ENCODE assay signal across 23 cellular contexts in genomic region chr11:43243901-43244300, GRCh38.
"Had no signal": no experiment of that assay in that cellular context is flagged by ENCODE, and none has a peak within 500 bp of the region (broad histone marks: within the 10 kb centered on the region; RNA-seq: fewer than 3 reads in every experiment).

No MANE protein-coding gene starts in this region.

- H3K36me3 Mint-ChIP-seq: immature natural killer cell, natural killer cell, type B pancreatic cell had no signal

- H3K27me3 Mint-ChIP-seq: type B pancreatic cell had no signal

- ATAC-seq: left colon; left ventricle myocardium superior; lower lobe of right lung; natural killer cell; sciatic nerve; stimulated activated naive CD8-positive, alpha-beta T cell treated with anti-CD3 and anti-CD28 coated beads, Interleukin-15, amount 100 ng/mL, for 72 hours had no signal

- H3K4me1 Mint-ChIP-seq: immature natural killer cell; natural killer cell; stimulated activated naive CD8-positive, alpha-beta T cell treated with anti-CD3 and anti-CD28 coated beads, Interleukin-15, amount 100 ng/mL, for 72 hours had no signal

- H3K36me3 ChIP-seq: lower lobe of right lung, prostate gland, right atrium auricular region, tibial artery had no signal

- H3K4me2 ChIP-seq: smooth muscle cell had no signal

- H3K27ac Mint-ChIP-seq: immature natural killer cell; natural killer cell; stimulated activated naive CD8-positive, alpha-beta T cell treated with anti-CD3 and anti-CD28 coated beads, Interleukin-15, amount 100 ng/mL, for 72 hours; type B pancreatic cell had no signal

- DNase-seq: dorsolateral prefrontal cortex; effector CD4-positive, alpha-beta T cell; hypothalamus; immature natural killer cell; islet precursor cell; kidney glomerular epithelial cell; left colon; left ventricle myocardium superior; lower lobe of right lung; natural killer cell; nucleus accumbens; stimulated activated CD4-positive, alpha-beta T cell treated with anti-CD3 and anti-CD28 coated beads, Interleukin-12 subunit alpha, Interleukin-12 subunit beta, amount 100 ng/mL, for 4 hours; stimulated activated CD4-positive, alpha-beta T cell treated with anti-CD3 and anti-CD28 coated beads, Interleukin-1b, Interleukin-23, amount 100 ng/mL, for 48 hours; stimulated activated CD4-positive, alpha-beta T cell treated with anti-CD3 and anti-CD28 coated beads, Interleukin-4, amount 100 ng/mL, for 1 hour; stimulated activated CD8-positive, alpha-beta memory T cell treated with anti-CD3 and anti-CD28 coated beads, Interleukin-4, amount 100 ng/mL, for 48 hours; stimulated activated naive CD4-positive, alpha-beta T cell; stimulated activated naive CD8-positive, alpha-beta T cell treated with anti-CD3 and anti-CD28 coated beads, Interleukin-15, amount 100 ng/mL, for 72 hours; tibial artery had no signal

- H3K27ac ChIP-seq: dorsolateral prefrontal cortex, lower lobe of right lung, prostate gland, right atrium auricular region, tibial artery had no signal

- H3K27me3 ChIP-seq: right atrium auricular region had no signal

- H3K4me1 ChIP-seq: lower lobe of right lung, prostate gland, right atrium auricular region, tibial artery had no signal

- H3K4me3 Mint-ChIP-seq: immature natural killer cell; natural killer cell; stimulated activated naive CD8-positive, alpha-beta T cell treated with anti-CD3 and anti-CD28 coated beads, Interleukin-15, amount 100 ng/mL, for 72 hours; type B pancreatic cell had no signal

- H3K9me3 Mint-ChIP-seq: stimulated activated naive CD8-positive, alpha-beta T cell treated with anti-CD3 and anti-CD28 coated beads, Interleukin-15, amount 100 ng/mL, for 72 hours; type B pancreatic cell had no signal

- H3K9me3 ChIP-seq: lower lobe of right lung, prostate gland, right atrium auricular region, tibial artery had no signal

- H3K4me3 ChIP-seq: dorsolateral prefrontal cortex, lower lobe of right lung, prostate gland, right atrium auricular region, smooth muscle cell, tibial artery had no signal
